11 cellular contexts compared by ENCODE assay signal in the genomic region with DNA sequence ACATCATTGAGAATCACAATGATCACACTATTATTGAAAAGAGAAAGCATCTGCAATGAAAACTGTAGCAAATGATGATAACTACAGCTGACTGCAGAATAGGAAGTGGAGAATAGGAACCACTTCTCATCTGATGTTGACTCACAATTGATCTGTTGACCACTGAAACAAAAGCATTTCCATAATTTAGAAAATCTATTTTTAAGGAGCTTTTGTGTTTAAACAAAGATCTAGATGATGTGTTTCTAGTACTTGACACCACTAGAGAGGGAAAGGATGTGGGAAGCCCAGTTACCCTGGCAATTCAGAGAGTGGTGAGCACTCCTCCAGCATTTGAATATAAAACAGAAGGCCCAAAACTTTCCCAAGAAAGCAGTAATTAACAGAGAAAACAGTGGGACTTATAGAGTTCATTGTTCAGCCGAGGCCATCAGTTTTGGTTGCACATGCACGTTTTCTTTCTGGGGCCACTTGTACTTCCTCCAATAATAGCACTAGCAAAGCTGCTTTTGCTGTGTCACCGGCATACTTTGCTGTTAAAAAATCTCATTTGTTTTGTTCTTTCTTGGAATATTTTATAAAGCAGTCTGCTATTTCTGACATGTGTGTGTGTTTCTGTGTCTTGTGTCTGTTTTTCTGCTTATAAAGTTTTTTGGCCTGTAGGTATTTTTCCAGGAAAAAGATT.
DNase-seq lines count a peak whose midpoint lies in the region; ATAC-seq and TF ChIP-seq lines count a peak whose summit lies in the region.
"Had no signal": no experiment of that assay in that cellular context is flagged by ENCODE, and none has a peak within 500 bp of the region (broad histone marks: within the 10 kb centered on the region; RNA-seq: fewer than 3 reads in every experiment).

No MANE protein-coding gene starts in this region.

- H3K27me3 ChIP-seq in AG04450 (ENCODE audit: control insufficient read depth, insufficient read depth, low read length) (no peaks in the 10 kb centered on the region), adipocyte (replicated peaks; ENCODE audit: control insufficient read depth, insufficient read depth, low read length) (no peaks in the 10 kb centered on the region), adrenal gland (no peaks in the 10 kb centered on the region)

- H3K4me1 ChIP-seq in adipocyte (ENCODE audit: control insufficient read depth, insufficient read depth, low read length) (peaks cover 7% of the 10 kb centered on the region), adrenal gland (replicated peaks in 1 of 2) (no peaks in the 10 kb centered on the region)

- ATAC-seq in GM21360 (IDR thresholded peaks at IDR 0.05; ENCODE audit: unreplicated experiment) (peak; percentile 78), HG03432 (IDR thresholded peaks at IDR 0.05; ENCODE audit: unreplicated experiment) (peak; percentile 81)
- ATAC-seq in activated CD8-positive, alpha-beta memory T cell treated with anti-CD3 and anti-CD28 coated beads, Interleukin-2, amount 10 ng/mL, durations not matched to agents 7 days and 5 days = no peak

- H3K9ac ChIP-seq in adipocyte (ENCODE audit: low read length) = peak overlapping the region; percentile 60

- intact Hi-C loops in adrenal gland (cut with DNase I) = no loop called here
- intact Hi-C loops in lower leg skin (cut with DNase I; ENCODE audit: low total_unique reads) = no loop called here

- peaks cover 4% of the 10 kb centered on the region for H3K9me3 Mint-ChIP-seq in activated CD8-positive, alpha-beta memory T cell treated with anti-CD3 and anti-CD28 coated beads, Interleukin-2, amount 10 ng/mL, durations not matched to agents 7 days and 5 days (ENCODE audit: low read depth)

- no peaks in the 10 kb centered on the region for H3K27me3 Mint-ChIP-seq in activated CD8-positive, alpha-beta memory T cell treated with anti-CD3 and anti-CD28 coated beads, Interleukin-2, amount 10 ng/mL, durations not matched to agents 7 days and 5 days
- H3K27me3 Mint-ChIP-seq: stimulated activated naive CD8-positive, alpha-beta T cell treated with anti-CD3 and anti-CD28 coated beads, Interleukin-15, Interleukin-2, amounts not matched to agents 100 ng/mL and 50 ng/mL, for 24 hours had no signal

- H3K9me3 ChIP-seq in AG04450 (ENCODE audit: control insufficient read depth, insufficient read depth, low read length) (peaks cover 9% of the 10 kb centered on the region), adipocyte (ENCODE audit: control insufficient read depth, low read length) (no peaks in the 10 kb centered on the region), adrenal gland (replicated peaks in 1 of 3) (peaks cover 0 to 3% (median 0%) of the 10 kb centered on the region in 3 donors)

- H3K4me1 Mint-ChIP-seq in activated CD8-positive, alpha-beta memory T cell treated with anti-CD3 and anti-CD28 coated beads, Interleukin-2, amount 10 ng/mL, durations not matched to agents 7 days and 5 days = peaks cover 11% of the 10 kb centered on the region

- H3K36me3 ChIP-seq in adipocyte (ENCODE audit: control insufficient read depth, insufficient read depth, low read length, severe bottlenecking) (no peaks in the 10 kb centered on the region), adrenal gland (replicated peaks in 1 of 2) (no peaks in the 10 kb centered on the region)

- DNase-seq in AG04450 (ENCODE audit: low read depth, low spot score) = no peak
- DNase-seq in adipocyte (ENCODE audit: low read depth) = no peak
- no peak for DNase-seq in activated CD8-positive, alpha-beta memory T cell treated with anti-CD3 and anti-CD28 coated beads, Interleukin-2, amount 10 ng/mL, durations not matched to agents 7 days and 5 days
- no peak for DNase-seq in adrenal gland
- DNase-seq in lower leg skin (ENCODE audit: low spot score in 2 of 2) = no peak
- no peak for DNase-seq in kidney glomerular epithelial cell (lab: John Stamatoyannopoulos, UW)

- H3K36me3 Mint-ChIP-seq in activated CD8-positive, alpha-beta memory T cell treated with anti-CD3 and anti-CD28 coated beads, Interleukin-2, amount 10 ng/mL, durations not matched to agents 7 days and 5 days = peaks cover 7% of the 10 kb centered on the region

- TF ChIP-seq CTCF in AG04450 (IDR thresholded peaks at IDR 0.05; ENCODE audit: low read depth, low read length) (no peak), adrenal gland (IDR thresholded peaks at IDR 0.05) (no peak), lower leg skin (IDR thresholded peaks at IDR 0.05) (no peak)

- TF ChIP-seq POLR2A in adrenal gland (IDR thresholded peaks at IDR 0.05) (no peak), lower leg skin (IDR thresholded peaks at IDR 0.05) (no peak)

- POLR2A ChIA-PET in AG04450 (lab: Yijun Ruan, JAX) = no interaction called here

- WGBS in adrenal gland, 4 donors = 51 to 72% (median 52%) methylated on average over 3 of the region's 3 CpGs
- WGBS in lower leg skin, 2 donors = 49 to 58% methylated on average over 3 of the region's 3 CpGs

- no peak overlapping the region for H3K4me3 Mint-ChIP-seq in activated CD8-positive, alpha-beta memory T cell treated with anti-CD3 and anti-CD28 coated beads, Interleukin-2, amount 10 ng/mL, durations not matched to agents 7 days and 5 days
- H3K4me3 Mint-ChIP-seq: stimulated activated naive CD8-positive, alpha-beta T cell treated with anti-CD3 and anti-CD28 coated beads, Interleukin-15, Interleukin-2, amounts not matched to agents 100 ng/mL and 50 ng/mL, for 24 hours had no signal

- H3K27ac Mint-ChIP-seq in activated CD8-positive, alpha-beta memory T cell treated with anti-CD3 and anti-CD28 coated beads, Interleukin-2, amount 10 ng/mL, durations not matched to agents 7 days and 5 days = no peak overlapping the region
- H3K27ac Mint-ChIP-seq: stimulated activated naive CD8-positive, alpha-beta T cell treated with anti-CD3 and anti-CD28 coated beads, Interleukin-15, Interleukin-2, amounts not matched to agents 100 ng/mL and 50 ng/mL, for 24 hours had no signal

- no peak overlapping the region for H3K4me3 ChIP-seq in AG04450 (ENCODE audit: low read depth, low read length)
- H3K4me3 ChIP-seq in adipocyte (ENCODE audit: low read length) = no peak overlapping the region
- no peak overlapping the region for H3K4me3 ChIP-seq in adrenal gland
- H3K4me3 ChIP-seq in lower leg skin (ENCODE audit: low read depth, poor library complexity, severe bottlenecking) = no peak overlapping the region

- H3K27ac ChIP-seq in AG04450 (ENCODE audit: low read depth, low read length) (peak overlapping the region; percentile 12), adrenal gland (no peak overlapping the region)
- H3K27ac ChIP-seq: C4-2B, VCaP had no signal

- CTCF ChIA-PET in AG04450 (lab: Charles Lee) = no interaction called here
- CTCF ChIA-PET in activated CD8-positive, alpha-beta memory T cell treated with anti-CD3 and anti-CD28 coated beads, Interleukin-2, amount 10 ng/mL, durations not matched to agents 7 days and 5 days (lab: Charles Lee) = no interaction called here
